ENCODE assay signal across 13 cellular contexts in genomic region chr7:6444516-6445269, GRCh38. TPM values are rescaled to one million over a fixed set of nuclear protein-coding genes. Genes with fewer than 3 reads are reported as not detected.
DNase-seq lines count a peak whose midpoint lies in the region; FAIRE-seq and TF ChIP-seq lines count a peak whose summit lies in the region.
"Had no signal": no experiment of that assay in that cellular context is flagged by ENCODE, and none has a peak within 500 bp of the region (broad histone marks: within the 10 kb centered on the region; RNA-seq: fewer than 3 reads in every experiment).

No MANE protein-coding gene starts in this region.

- DNase-seq in NCI-H1092 treated with DMSO at 0.1 percent for 48 hours (lab: John Stamatoyannopoulos, UW) (peak; percentile 34), NCI-H1092 (lab: John Stamatoyannopoulos, UW) (no peak), NB4 (ENCODE audit: low read depth) (no peak), astrocyte (ENCODE audit: low read depth) (peak; percentile 60), osteocyte (ENCODE audit: extremely low spot score, unreplicated experiment) (no peak), hepatic stellate cell (ENCODE audit: low spot score) (no peak), cardiac septum (ENCODE audit: low spot score) (no peak)
- DNase-seq in activated CD8-positive, alpha-beta memory T cell treated with anti-CD3 and anti-CD28 coated beads for 24 hours = no peak
- DNase-seq: amniotic stem cell, DND-41, T-helper 2 cell had no signal

- no peaks in the 10 kb centered on the region for H3K27me3 Mint-ChIP-seq in astrocyte (ENCODE audit: low read depth, unreplicated experiment)
- no peaks in the 10 kb centered on the region for H3K27me3 Mint-ChIP-seq in osteocyte (ENCODE audit: unreplicated experiment)

- peak overlapping the region; percentile 50 for H3K4me3 Mint-ChIP-seq in astrocyte (ENCODE audit: unreplicated experiment)
- H3K4me3 Mint-ChIP-seq in osteocyte (ENCODE audit: unreplicated experiment) = no peak overlapping the region

- peak overlapping the region; percentile 69 for H3K9ac ChIP-seq in astrocyte (ENCODE audit: low read length)

- no peak for TF ChIP-seq CTCF in NB4 (IDR thresholded peaks at IDR 0.05; ENCODE audit: low read depth, low read length)
- no peak for TF ChIP-seq CTCF in astrocyte (IDR thresholded peaks at IDR 0.05; ENCODE audit: insufficient read depth, low read depth, low read length)
- no peak for TF ChIP-seq CTCF in osteocyte (IDR thresholded peaks at IDR 0.05)

- H3K4me1 Mint-ChIP-seq in astrocyte (ENCODE audit: low read depth, unreplicated experiment) (peaks cover 30% of the 10 kb centered on the region), osteocyte (ENCODE audit: unreplicated experiment) (peaks cover 27% of the 10 kb centered on the region)

- H3K9me3 ChIP-seq in astrocyte (ENCODE audit: insufficient read depth, low read depth, low read length) = no peaks in the 10 kb centered on the region
- H3K9me3 ChIP-seq: heart left ventricle had no signal

- peak overlapping the region; percentile 66 for H3K4me2 ChIP-seq in astrocyte (ENCODE audit: low read length)

- peaks cover 8% of the 10 kb centered on the region for H4K20me1 ChIP-seq in astrocyte (ENCODE audit: insufficient read depth, low read length)

- H3K27ac Mint-ChIP-seq in astrocyte (ENCODE audit: unreplicated experiment) (peak overlapping the region; percentile 93), osteocyte (ENCODE audit: unreplicated experiment) (peak overlapping the region; percentile 85)

- H3K79me2 ChIP-seq in astrocyte (ENCODE audit: insufficient read depth, low read length) = peaks cover 57% of the 10 kb centered on the region

- intact Hi-C loops in cardiac septum (cut with DNase I) = no loop called here

- H3K27me3 ChIP-seq in astrocyte (ENCODE audit: insufficient read depth, low read length) = no peaks in the 10 kb centered on the region
- H3K27me3 ChIP-seq: heart left ventricle had no signal

- peaks cover 19% of the 10 kb centered on the region for H3K36me3 Mint-ChIP-seq in astrocyte (ENCODE audit: low read depth, unreplicated experiment)
- peaks cover 20% of the 10 kb centered on the region for H3K36me3 Mint-ChIP-seq in osteocyte (ENCODE audit: unreplicated experiment)

- H3K4me3 ChIP-seq in NB4 (ENCODE audit: low read depth, low read length) (peak overlapping the region; percentile 14), astrocyte (ENCODE audit: insufficient read depth, low read depth, low read length) (no peak overlapping the region)
- H3K4me3 ChIP-seq: heart left ventricle had no signal

- H2AFZ ChIP-seq in astrocyte (ENCODE audit: low read depth, low read length) = no peak overlapping the region

- peaks cover 20% of the 10 kb centered on the region for H3K36me3 ChIP-seq in astrocyte (ENCODE audit: insufficient read depth, low read length)

- no peaks in the 10 kb centered on the region for H3K9me3 Mint-ChIP-seq in astrocyte (ENCODE audit: unreplicated experiment)
- no peaks in the 10 kb centered on the region for H3K9me3 Mint-ChIP-seq in osteocyte (ENCODE audit: unreplicated experiment)

- H3K4me1 ChIP-seq in astrocyte (ENCODE audit: insufficient read depth, low read length) = peaks cover 31% of the 10 kb centered on the region

- no peak for FAIRE-seq in astrocyte (lab: Jason Lieb, UNC)

- peak overlapping the region; percentile 95 for H3K27ac ChIP-seq in astrocyte (ENCODE audit: low read depth, low read length)
- H3K27ac ChIP-seq: 22Rv1, heart left ventricle had no signal

- TF ChIP-seq POLR2A in NB4 (IDR thresholded peaks at IDR 0.05; ENCODE audit: extremely low read depth, insufficient read length) = no peak

RNA-seq across cellular contexts. Expression of gene DAGLB, which starts 3.1 kb away (rescaled TPM):
- 21.9 and 28.3 TPM in 2 replicates for total RNA-seq in astrocyte
- total RNA-seq in osteocyte = 21.5 and 22.4 TPM in 2 replicates
- total RNA-seq in cardiac septum = 7.3 TPM

RNA-seq across cellular contexts. Expression of gene KDELR2, which starts 39.3 kb away (rescaled TPM):
- 336 and 362 TPM in 2 replicates for total RNA-seq in astrocyte
- 196 and 197 TPM in 2 replicates for total RNA-seq in osteocyte
- 61.2 TPM for total RNA-seq in cardiac septum

Comparison
In these comparisons a context has a peak if more than half of its experiments do, and no peak if none do; other contexts are left out.
1. DNase-seq: peak in NCI-H1092 treated with DMSO at 0.1 percent for 48 hours (single experiment) and astrocyte (single experiment); none in NCI-H1092 (single experiment), NB4 (single experiment), osteocyte (single experiment), hepatic stellate cell (single experiment), activated CD8-positive, alpha-beta memory T cell treated with anti-CD3 and anti-CD28 coated beads for 24 hours (single experiment) and cardiac septum (single experiment).